Comparison of ENCODE assay signal across 8 cellular contexts in genomic region chr1:64469121-64469520, GRCh38. TPM values are rescaled to one million over a fixed set of nuclear protein-coding genes. Genes with fewer than 3 reads are reported as not detected.
DNase-seq lines count a peak whose midpoint lies in the region; FAIRE-seq and TF ChIP-seq lines count a peak whose summit lies in the region.

No MANE protein-coding gene starts in this region.

- POLR2A ChIA-PET in Caco-2 (lab: Charles Lee): no interaction called here

- H3K27ac Mint-ChIP-seq in Caco-2 (ENCODE audit: unreplicated experiment) (no peak overlapping the region), nephron (peak overlapping the region; percentile 62 to 90 (median 81))

- H3K4me3 ChIP-seq in Caco-2 (ENCODE audit: low read depth, low read length) (peak overlapping the region; percentile 69), coronary artery (peak overlapping the region; percentile 78)

- H3K36me3 ChIP-seq in Caco-2 (ENCODE audit: control insufficient read depth, insufficient read depth, low read length): no peaks in the 10 kb centered on the region

- H3K4me3 Mint-ChIP-seq in Caco-2 (ENCODE audit: unreplicated experiment): peak overlapping the region; percentile 100
- peak overlapping the region; percentile 86 to 98 (median 87) for H3K4me3 Mint-ChIP-seq in nephron

- H3K4me1 Mint-ChIP-seq in Caco-2 (ENCODE audit: low read depth, unreplicated experiment) (peaks cover 7% of the 10 kb centered on the region), nephron (peaks cover 17% of the 10 kb centered on the region)

- TF ChIP-seq POLR2A in GM12891 (IDR thresholded peaks at IDR 0.05; ENCODE audit: low read depth, low read length): no peak

- CTCF ChIA-PET in Caco-2 (lab: Charles Lee): no interaction called here

- no peaks in the 10 kb centered on the region for H3K4me1 ChIP-seq in Caco-2

- H3K27me3 Mint-ChIP-seq in Caco-2 (ENCODE audit: insufficient read depth, unreplicated experiment) (no peaks in the 10 kb centered on the region), nephron (ENCODE audit: low read depth) (peaks cover 15% of the 10 kb centered on the region)

- in situ Hi-C loops in GM13977 (cut with MboI; ENCODE audit: low pct_unique_long_range_greater_than_20kb, low sequenced_read_pairs, unreplicated experiment): no loop called here

- H3K9me3 Mint-ChIP-seq in Caco-2 (ENCODE audit: unreplicated experiment): no peaks in the 10 kb centered on the region
- H3K9me3 Mint-ChIP-seq in nephron: no peaks in the 10 kb centered on the region

- DNase-seq in Caco-2: no peak
- DNase-seq in NCI-H1105 treated with DMSO at 0.1 percent for 48 hours (lab: John Stamatoyannopoulos, UW): peak; percentile 36
- no peak for DNase-seq in coronary artery (ENCODE audit: low spot score)
- DNase-seq in RPMI8226: no peak
- no peak for DNase-seq in GM13977 (ENCODE audit: low spot score)
- no peak for DNase-seq in HTR-8/SVneo (ENCODE audit: insufficient read length, low spot score)
- no peak for DNase-seq in GM12891 (ENCODE audit: insufficient read length, low spot score)

- no peaks in the 10 kb centered on the region for H3K27me3 ChIP-seq in Caco-2 (replicated peaks; ENCODE audit: control insufficient read depth, insufficient read depth, low read length)

- no peak for FAIRE-seq in HTR-8/SVneo (lab: Jason Lieb, UNC)
- FAIRE-seq in GM12891 (lab: Jason Lieb, UNC): no peak

- intact Hi-C loops in Caco-2 (cut with micrococcal nuclease; ENCODE audit: unreplicated experiment): no loop called here

- no TSS peak for BruUV-seq in Caco-2 (replicated peaks; lab: Mats Ljungman, UMichigan)

- no peak overlapping the region for H3K27ac ChIP-seq in coronary artery

- peaks cover 10% of the 10 kb centered on the region for H3K36me3 Mint-ChIP-seq in Caco-2 (ENCODE audit: insufficient read depth, unreplicated experiment)
- no peaks in the 10 kb centered on the region for H3K36me3 Mint-ChIP-seq in nephron (ENCODE audit: low read depth)

- TF ChIP-seq CTCF in Caco-2 (IDR thresholded peaks at IDR 0.05; ENCODE audit: insufficient read depth in 1 of 2, low read depth in 1 of 2, low read length in 1 of 2, severe bottlenecking in 1 of 2, unreplicated experiment in 1 of 2) (no peak), coronary artery (IDR thresholded peaks at IDR 0.05) (no peak), nephron (IDR thresholded peaks at IDR 0.05; ENCODE audit: unreplicated experiment in 3 of 3) (no peak), GM13977 (IDR thresholded peaks at IDR 0.05; ENCODE audit: extremely low read depth, insufficient read depth, missing control alignments) (no peak)

- H3K9me3 ChIP-seq in Caco-2: no peaks in the 10 kb centered on the region

TF ChIP-seq in GM12891, 5 proteins besides CTCF, POLR2A, EP300 and RAD21:
- TF ChIP-seq POLR2AphosphoS5 (IDR thresholded peaks at IDR 0.05; ENCODE audit: low read depth, low read length) (no peak), TAF1 (IDR thresholded peaks at IDR 0.05; ENCODE audit: low read depth, low read length) (no peak), SPI1 (IDR thresholded peaks at IDR 0.05; ENCODE audit: low read depth, low read length) (no peak), POU2F2 (IDR thresholded peaks at IDR 0.05; ENCODE audit: low read depth, low read length) (no peak), PAX5 (IDR thresholded peaks at IDR 0.05; ENCODE audit: insufficient read depth, low read length, severe bottlenecking) (no peak)

RNA-seq across cellular contexts. Expression of gene CACHD1, which starts 0.8 kb away (rescaled TPM):
- total RNA-seq in Caco-2 (2022): 16.6 and 18.5 TPM in 2 replicates
- polyA plus RNA-seq in GM12891 (2012; ENCODE audit: low read depth, missing spikeins): 0.01 TPM
